13 cellular contexts compared by ENCODE assay signal in genomic region chrX:107935664-107936433, GRCh38. TPM values are rescaled to one million over a fixed set of nuclear protein-coding genes. Genes with fewer than 3 reads are reported as not detected.
DNase-seq lines count a peak whose midpoint lies in the region; FAIRE-seq and TF ChIP-seq lines count a peak whose summit lies in the region.
"Had no signal": no experiment of that assay in that cellular context is flagged by ENCODE, and none has a peak within 500 bp of the region (broad histone marks: within the 10 kb centered on the region; RNA-seq: fewer than 3 reads in every experiment).

No MANE protein-coding gene starts in this region.

- H2BK15ac ChIP-seq in H1 (ENCODE audit: low read length): no peak overlapping the region

- 36% methylated on average over 47 of the region's 48 CpGs for WGBS in HUES64
- 44% methylated on average over 10 of the region's 48 CpGs; no CpG with 5 or more reads in 1 of the 2 experiments for WGBS in H1 (ENCODE audit: extremely low coverage in 1 of 2, insufficient coverage in 1 of 2, insufficient read length in 1 of 2, insufficient replicate concordance in 2 of 2, low coverage in 1 of 2, low lambda C conversion rate in 2 of 2, missing lambda C conversion rate in 1 of 2), 2 experiments

- H3K4me3 ChIP-seq in AG10803 (ENCODE audit: low read length): peak overlapping the region; percentile 29
- peak overlapping the region; percentile 69 for H3K4me3 ChIP-seq in HUES64 (ENCODE audit: low read length)
- H3K4me3 ChIP-seq in H1 (ENCODE audit: extremely low read depth in 1 of 4, insufficient read depth in 2 of 4, low read depth in 3 of 4, low read length in 4 of 4): peak overlapping the region; percentile 55 to 86 (median 66)
- H3K4me3 ChIP-seq in muscle layer of duodenum (ENCODE audit: low read depth in 1 of 2, low read length in 2 of 2): peak overlapping the region; percentile 16 to 54
- H3K4me3 ChIP-seq: colonic mucosa had no signal

- H2BK20ac ChIP-seq in H1 (ENCODE audit: low read length): 0 out of 2 replicates have a peak overlapping the region, but pooled peaks have one; percentile 18

- peak overlapping the region; percentile 65 for H4K5ac ChIP-seq in H1 (ENCODE audit: insufficient read length, low read depth, low read length)

- H3K14ac ChIP-seq in H1 (ENCODE audit: insufficient read length): no peak overlapping the region

- no peak overlapping the region for H2BK120ac ChIP-seq in H1 (replicated peaks; ENCODE audit: low read depth, low read length)

- no peak overlapping the region for H2AK5ac ChIP-seq in H1 (ENCODE audit: low read depth, low read length)

- POLR2A ChIA-PET in H1 (lab: Charles Lee; ENCODE audit: partially characterized antibody): no interaction called here

- no peak for TF ChIP-seq POLR2A in H1 (IDR thresholded peaks at IDR 0.05; ENCODE audit: control extremely low read depth in 1 of 2, low read depth in 2 of 2, low read length in 2 of 2)

- H4K91ac ChIP-seq in H1 (replicated peaks; ENCODE audit: insufficient read length, low read length): peak overlapping the region; percentile 91

- no peak for DNase-seq in AG10803 (ENCODE audit: low read depth)
- peak in 1 of 2 experiments; percentile 52 for DNase-seq in H1 (ENCODE audit: low read depth in 1 of 2, low spot score in 2 of 2)
- no peak for DNase-seq in Ammon's horn (ENCODE audit: low spot score)
- DNase-seq in NK-92 (lab: John Stamatoyannopoulos, UW; ENCODE audit: unreplicated experiment): no peak
- DNase-seq in stimulated activated CD4-positive, alpha-beta T cell treated with anti-CD3 and anti-CD28 coated beads, Interleukin-4, amount 100 ng/mL, for 24 hours: no peak
- no peak for DNase-seq in C1 segment of cervical spinal cord (lab: John Stamatoyannopoulos, UW)
- DNase-seq: colonic mucosa, DND-41, GOT3, NCI-H1092 treated with DMSO at 0.1 percent for 48 hours had no signal

- no peaks in the 10 kb centered on the region; a peak in 1 of 4 replicates for H3K79me2 ChIP-seq in H1 (ENCODE audit: control insufficient read depth in 1 of 2, insufficient read depth in 2 of 2, low read length in 2 of 2)

- H3K27me3 ChIP-seq in HUES64 (ENCODE audit: insufficient read depth, low read length): no peaks in the 10 kb centered on the region
- H3K27me3 ChIP-seq in H1 (replicated peaks in 1 of 4; ENCODE audit: control insufficient read depth in 3 of 4, extremely low read depth in 1 of 4, insufficient read depth in 3 of 4, low read length in 3 of 4): no peaks in the 10 kb centered on the region
- H3K27me3 ChIP-seq in muscle layer of duodenum (ENCODE audit: low read depth, low read length): no peaks in the 10 kb centered on the region
- H3K27me3 ChIP-seq: colonic mucosa had no signal

- peak overlapping the region; percentile 52; the same call in 1 of the 2 replicates for H2BK5ac ChIP-seq in H1 (ENCODE audit: low read depth, low read length)

- peak overlapping the region; percentile 83 to 97 for H3K4me2 ChIP-seq in H1 (ENCODE audit: insufficient read depth in 1 of 2, low read depth in 2 of 2, low read length in 2 of 2)

- H2AFZ ChIP-seq in H1 (ENCODE audit: low read length): peak overlapping the region; percentile 81

- TF ChIP-seq CTCF in AG10803 (conservative IDR thresholded peaks at IDR 0.05; ENCODE audit: low read length): no peak
- TF ChIP-seq CTCF in H1 (IDR thresholded peaks at IDR 0.05; ENCODE audit: control extremely low read depth in 1 of 3, insufficient read depth in 1 of 3, low read depth in 1 of 3, low read length in 3 of 3): no peak

- peak overlapping the region; percentile 81 for H3K4ac ChIP-seq in H1 (replicated peaks; ENCODE audit: insufficient read length, low read depth, low read length)

- no peak overlapping the region for H3K23ac ChIP-seq in H1 (ENCODE audit: insufficient read length)

- no peaks in the 10 kb centered on the region for H3K4me1 ChIP-seq in HUES64 (ENCODE audit: insufficient read depth, low read length)
- peaks cover 0 to 7% (median 0%) of the 10 kb centered on the region in 4 experiments; a peak in 2 of 7 replicates for H3K4me1 ChIP-seq in H1 (replicated peaks in 1 of 4; ENCODE audit: control insufficient read depth in 3 of 4, insufficient read depth in 4 of 4, low read length in 3 of 4)
- H3K4me1 ChIP-seq in muscle layer of duodenum (ENCODE audit: control insufficient read depth in 1 of 2, insufficient read depth in 2 of 2, low read length in 2 of 2): no peaks in the 10 kb centered on the region
- H3K4me1 ChIP-seq: colonic mucosa had no signal

- no peak for TF ChIP-seq RAD21 in H1 (IDR thresholded peaks at IDR 0.05 in 1 of 2, conservative IDR thresholded peaks at IDR 0.05 in 1 of 2; ENCODE audit: low read depth in 2 of 2, low read length in 2 of 2)

- H3K56ac ChIP-seq in H1 (replicated peaks; ENCODE audit: insufficient read length, low read depth, low read length): no peak overlapping the region

- H2BK12ac ChIP-seq in H1 (ENCODE audit: low read depth, low read length): no peak overlapping the region

- no peaks in the 10 kb centered on the region for H3K9me3 ChIP-seq in HUES64 (ENCODE audit: insufficient read depth, low read depth, low read length)
- H3K9me3 ChIP-seq in H1 (ENCODE audit: insufficient read depth in 2 of 2, low read depth in 1 of 2, low read length in 1 of 2): no peaks in the 10 kb centered on the region
- no peaks in the 10 kb centered on the region for H3K9me3 ChIP-seq in muscle layer of duodenum (ENCODE audit: control insufficient read depth in 1 of 2, low read length in 2 of 2)
- H3K9me3 ChIP-seq: colonic mucosa had no signal

- no peak for TF ChIP-seq EP300 in H1 (IDR thresholded peaks at IDR 0.05; ENCODE audit: borderline replicate concordance in 1 of 2, low read depth in 2 of 2, low read length in 2 of 2)

- peaks cover 6% of the 10 kb centered on the region; the same call in 1 of the 2 replicates for H3K23me2 ChIP-seq in H1 (ENCODE audit: low read depth, low read length)

- H3K27ac ChIP-seq in HUES64 (ENCODE audit: low read depth, low read length): no peak overlapping the region
- no peak overlapping the region; the same call in 1 of the 2 replicates for H3K27ac ChIP-seq in H1 (ENCODE audit: low read depth, low read length)
- H3K27ac ChIP-seq in muscle layer of duodenum (ENCODE audit: low read length): no peak overlapping the region
- H3K27ac ChIP-seq: colonic mucosa had no signal

- no peak overlapping the region for H4K8ac ChIP-seq in H1 (ENCODE audit: extremely low read depth, insufficient read depth, low read length)

- peak overlapping the region; percentile 60 for H3K18ac ChIP-seq in H1 (ENCODE audit: extremely low read depth, low read length)

- CTCF ChIA-PET in H1 (lab: Charles Lee; ENCODE audit: partially characterized antibody): interaction anchor here (0.6 to 1.7 kb wide), 3 partner anchors 13 to 43 kb away, joined by 3 to 7 read pairs (median 3); no protein-coding TSS in a partner anchor

- no peak for FAIRE-seq in H1 (lab: Jason Lieb, UNC)

- H4K20me1 ChIP-seq in H1 (replicated peaks in 1 of 2; ENCODE audit: control insufficient read depth in 1 of 2, insufficient read depth in 2 of 2, low read length in 2 of 2): no peaks in the 10 kb centered on the region

- H3K79me1 ChIP-seq in H1 (ENCODE audit: low read depth, low read length): no peaks in the 10 kb centered on the region

- H3K36me3 ChIP-seq in HUES64 (ENCODE audit: insufficient read depth, low read length): peaks cover 9% of the 10 kb centered on the region
- H3K36me3 ChIP-seq in H1 (ENCODE audit: control insufficient read depth in 2 of 4, insufficient read depth in 4 of 4, low read length in 3 of 4): peaks cover 0 to 13% (median 1%) of the 10 kb centered on the region in 4 experiments; a peak in 2 of 8 replicates
- no peaks in the 10 kb centered on the region for H3K36me3 ChIP-seq in muscle layer of duodenum (ENCODE audit: control insufficient read depth in 1 of 2, insufficient read depth in 2 of 2, low read length in 2 of 2)
- H3K36me3 ChIP-seq: colonic mucosa had no signal

- H3K9ac ChIP-seq in HUES64 (ENCODE audit: low read depth, low read length): peak overlapping the region; percentile 69
- peak overlapping the region in 2 of 4 experiments; percentile 38 to 58; a peak in 4 of 7 replicates for H3K9ac ChIP-seq in H1 (replicated peaks in 1 of 4; ENCODE audit: extremely low read depth in 1 of 4, low read depth in 3 of 4, low read length in 3 of 4)

TF ChIP-seq in H1, 55 proteins besides CTCF, POLR2A, EP300 and RAD21:
- peak; percentile 40 for TF ChIP-seq KDM4A (IDR thresholded peaks at IDR 0.05; ENCODE audit: low read depth, low read length, severe bottlenecking)
- TF ChIP-seq POU5F1 (IDR thresholded peaks at IDR 0.05; ENCODE audit: low read depth, low read length): no peak

RNA-seq across cellular contexts. Expression of gene TEX13B, which starts 46.3 kb away (rescaled TPM):
- polyA plus RNA-seq in HUES64 (2013, experiment 1 of 2): not detected
- 0.38 TPM for polyA plus RNA-seq in HUES64 (2013, experiment 2 of 2)
- total RNA-seq in H1 (2021; fragmentation: NEBNext Ultra II Directional; extraction: Animal tissue kit (Norgen Biotek cat#: 25700)): 0.32 TPM in 1 of 2 replicates, not detected in the other
- 0.06 and 0.11 TPM in 2 replicates for polyA plus RNA-seq in H1 (2011; rRNA removed)
- polyA plus RNA-seq in H1 (2011; cell fraction: cytosol; rRNA removed): 0.23 TPM
- polyA plus RNA-seq in H1 (2011; cell fraction: nucleus; rRNA removed): 0.29 TPM
- polyA plus RNA-seq in H1 (2012, experiment 1 of 2): 0.13 to 0.20 TPM (median 0.15 TPM) in 3 of 4 replicates, not detected in the other
- not detected for polyA plus RNA-seq in H1 (2012, experiment 2 of 2)
- 0.24 TPM for polyA plus RNA-seq in H1 (2013, experiment 1 of 2)
- polyA plus RNA-seq in H1 (2013, experiment 2 of 2): 0.26 TPM
- not detected in 2 replicates for polyA minus RNA-seq in H1 (2011; rRNA and poly(A)+ RNA removed)
- polyA minus RNA-seq in H1 (2011; cell fraction: cytosol; rRNA and poly(A)+ RNA removed): not detected
- polyA minus RNA-seq in H1 (2011; cell fraction: nucleus; rRNA and poly(A)+ RNA removed): 0.90 TPM
- total RNA-seq: colonic mucosa had no signal
- polyA plus RNA-seq: neural cell had no signal
